ENCODE assay signal across 11 cellular contexts in the genomic region with DNA sequence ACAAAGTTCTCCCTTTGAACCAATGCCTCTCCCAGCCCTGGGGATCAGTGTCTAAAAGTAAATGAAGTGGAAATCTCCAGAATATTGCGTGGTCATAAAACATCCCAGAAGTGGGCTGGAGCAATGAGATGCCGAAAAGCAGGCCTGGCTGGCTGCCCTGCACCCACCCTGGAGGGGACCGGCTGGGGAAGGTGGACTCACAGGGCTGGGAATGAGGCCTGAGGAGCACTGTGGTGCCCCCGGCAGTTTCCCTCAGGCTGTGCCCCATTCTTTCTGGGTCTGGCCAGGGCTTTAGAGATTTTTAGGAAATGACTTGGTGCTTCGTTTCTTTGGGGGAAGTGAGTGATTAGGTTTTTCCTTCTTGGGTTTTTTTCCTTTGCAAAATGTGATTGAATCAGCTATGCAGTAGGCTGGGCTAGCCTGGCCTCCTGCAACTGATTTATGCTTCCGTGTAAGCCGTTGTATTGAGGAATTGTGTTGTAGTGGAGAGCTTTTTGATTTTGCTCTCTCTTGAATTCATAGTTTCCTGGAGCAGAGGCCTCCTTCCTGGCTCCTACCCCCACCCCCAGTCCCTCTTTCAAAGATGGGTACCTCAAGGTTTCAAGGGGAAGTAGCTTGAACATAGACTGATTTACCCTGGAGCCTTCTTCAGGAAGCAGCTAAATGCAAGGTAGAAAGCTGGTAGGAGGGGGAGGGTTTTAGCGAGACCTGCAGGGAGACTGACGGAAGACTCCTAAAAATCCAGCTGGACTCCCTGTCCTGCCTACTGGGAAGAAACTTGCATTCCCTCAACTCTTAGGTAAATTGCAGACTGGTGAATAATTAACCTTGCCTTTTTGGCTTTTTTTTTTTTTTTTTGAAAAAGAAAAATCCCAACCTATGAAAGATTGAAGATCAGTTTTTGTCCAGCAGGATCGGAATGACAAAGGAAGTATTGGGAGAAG.
DNase-seq lines count a peak whose midpoint lies in the region; ATAC-seq and TF ChIP-seq lines count a peak whose summit lies in the region.
"Had no signal": no experiment of that assay in that cellular context is flagged by ENCODE, and none has a peak within 500 bp of the region (broad histone marks: within the 10 kb centered on the region; RNA-seq: fewer than 3 reads in every experiment).

No MANE protein-coding gene starts in this region.

- H3K9me3 ChIP-seq in heart left ventricle (no peaks in the 10 kb centered on the region), thyroid gland (no peaks in the 10 kb centered on the region)
- H3K9me3 ChIP-seq: upper lobe of left lung had no signal

- no peak overlapping the region for H3K27ac Mint-ChIP-seq in activated T-helper 17 cell treated with anti-CD3 and anti-CD28 coated beads, Interleukin-2, amount 50 U/mL, for 72 hours

- peaks cover 4% of the 10 kb centered on the region for H3K4me1 Mint-ChIP-seq in activated T-helper 17 cell treated with anti-CD3 and anti-CD28 coated beads, Interleukin-2, amount 50 U/mL, for 72 hours

- POLR2A ChIA-PET in HEK293T (lab: Yijun Ruan, JAX): interaction anchor here (0.7 to 1.4 kb wide), 4 partner anchors 12 to 339 kb away, joined by 3 to 4 read pairs (median 3); a partner anchor contains a TSS

- 60 to 65% (median 63%) methylated on average over 10 of the region's 10 CpGs for WGBS in heart left ventricle, 4 donors
- 72 to 75% methylated on average over 10 of the region's 10 CpGs for WGBS in thyroid gland, 2 donors

- ATAC-seq in heart left ventricle (no peak), left lobe of liver (peak; percentile 1), HG03571 (IDR thresholded peaks at IDR 0.05; ENCODE audit: unreplicated experiment) (no peak)
- ATAC-seq in activated T-helper 17 cell treated with anti-CD3 and anti-CD28 coated beads, Interleukin-2, amount 50 U/mL, for 72 hours (replicated peaks): no peak

- peaks cover 0 to 63% (median 45%) of the 10 kb centered on the region in 12 donors for H3K4me1 ChIP-seq in heart left ventricle
- H3K4me1 ChIP-seq in thyroid gland: peaks cover 37 to 61% of the 10 kb centered on the region in 2 donors

- CTCF ChIA-PET in HEK293T (lab: Yijun Ruan, JAX): interaction anchor here (1.8 kb wide), 1 partner anchor 280 kb away, joined by 7 read pairs; no protein-coding TSS in a partner anchor

- H3K36me3 Mint-ChIP-seq in activated T-helper 17 cell treated with anti-CD3 and anti-CD28 coated beads, Interleukin-2, amount 50 U/mL, for 72 hours (ENCODE audit: low read depth): no peaks in the 10 kb centered on the region

- peak overlapping the region; percentile 31 for H3K4me3 Mint-ChIP-seq in activated T-helper 17 cell treated with anti-CD3 and anti-CD28 coated beads, Interleukin-2, amount 50 U/mL, for 72 hours

- no peaks in the 10 kb centered on the region for H3K27me3 Mint-ChIP-seq in activated T-helper 17 cell treated with anti-CD3 and anti-CD28 coated beads, Interleukin-2, amount 50 U/mL, for 72 hours

- peak overlapping the region in 10 of 12 donors; percentile 37 to 96 (median 92) for H3K27ac ChIP-seq in heart left ventricle
- peak overlapping the region in 2 of 3 donors; percentile 69 to 83 for H3K27ac ChIP-seq in thyroid gland
- H3K27ac ChIP-seq: WERI-Rb-1 had no signal

- H3K4me3 ChIP-seq in heart left ventricle (peak overlapping the region in 6 of 12 donors; percentile 10 to 79 (median 70)), thyroid gland (replicated peaks in 1 of 3) (no peak overlapping the region)

- TF ChIP-seq CTCF in heart left ventricle (IDR thresholded peaks at IDR 0.05): no peak
- no peak for TF ChIP-seq CTCF in thyroid gland (IDR thresholded peaks at IDR 0.05)

- no peak for TF ChIP-seq POLR2A in heart left ventricle (IDR thresholded peaks at IDR 0.05)
- TF ChIP-seq POLR2A in thyroid gland (IDR thresholded peaks at IDR 0.05): no peak

- H3K36me3 ChIP-seq in heart left ventricle (peaks cover 0 to 6% (median 0%) of the 10 kb centered on the region in 9 donors), thyroid gland (no peaks in the 10 kb centered on the region)
- H3K36me3 ChIP-seq: upper lobe of left lung, WERI-Rb-1 had no signal

- H3K27me3 ChIP-seq in heart left ventricle (no peaks in the 10 kb centered on the region), thyroid gland (no peaks in the 10 kb centered on the region)

- intact Hi-C loops in heart left ventricle (cut with DNase I) (loop anchor here in 4 of 10 donors (2.0 to 10.0 kb wide), 3 partner anchors 36 to 135 kb away; no protein-coding TSS in a partner anchor), cardiac septum (cut with DNase I) (no loop called here), thyroid gland (cut with DNase I) (no loop called here)

- no peaks in the 10 kb centered on the region for H3K9me3 Mint-ChIP-seq in activated T-helper 17 cell treated with anti-CD3 and anti-CD28 coated beads, Interleukin-2, amount 50 U/mL, for 72 hours

- DNase-seq in heart left ventricle (no peak), cardiac septum (ENCODE audit: low spot score) (no peak), left lobe of liver (ENCODE audit: low spot score) (no peak), thyroid gland (no peak), HEK293T (ENCODE audit: extremely low spot score) (no peak)
- no peak for DNase-seq in stimulated activated CD4-positive, alpha-beta T cell treated with anti-CD3 and anti-CD28 coated beads, Interleukin-12 subunit alpha, Interleukin-12 subunit beta, amount 100 ng/mL, for 4 hours
- DNase-seq: DND-41, upper lobe of left lung, WERI-Rb-1 had no signal

TF ChIP-seq in HEK293T, 16 proteins besides CTCF, POLR2A, EP300 and RAD21:
- TF ChIP-seq FOXA1 (IDR thresholded peaks at IDR 0.05): no peak
- TF ChIP-seq ELF4 (IDR thresholded peaks at IDR 0.05): no peak
- no peak for TF ChIP-seq FOXK2 (IDR thresholded peaks at IDR 0.05)
- no peak for TF ChIP-seq CTBP1 (IDR thresholded peaks at IDR 0.05; ENCODE audit: borderline replicate concordance)
- no peak for TF ChIP-seq LEF1 (IDR thresholded peaks at IDR 0.05; ENCODE audit: borderline replicate concordance)
- TF ChIP-seq, protein P1, sequence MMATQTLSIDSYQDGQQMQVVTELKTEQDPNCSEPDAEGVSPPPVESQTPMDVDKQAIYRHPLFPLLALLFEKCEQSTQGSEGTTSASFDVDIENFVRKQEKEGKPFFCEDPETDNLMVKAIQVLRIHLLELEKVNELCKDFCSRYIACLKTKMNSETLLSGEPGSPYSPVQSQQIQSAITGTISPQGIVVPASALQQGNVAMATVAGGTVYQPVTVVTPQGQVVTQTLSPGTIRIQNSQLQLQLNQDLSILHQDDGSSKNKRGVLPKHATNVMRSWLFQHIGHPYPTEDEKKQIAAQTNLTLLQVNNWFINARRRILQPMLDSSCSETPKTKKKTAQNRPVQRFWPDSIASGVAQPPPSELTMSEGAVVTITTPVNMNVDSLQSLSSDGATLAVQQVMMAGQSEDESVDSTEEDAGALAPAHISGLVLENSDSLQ (IDR thresholded peaks at IDR 0.05): no peak
- TF ChIP-seq L3MBTL2 (conservative IDR thresholded peaks at IDR 0.05): no peak
